ENCODE assay signal across 8 cellular contexts in the genomic region with DNA sequence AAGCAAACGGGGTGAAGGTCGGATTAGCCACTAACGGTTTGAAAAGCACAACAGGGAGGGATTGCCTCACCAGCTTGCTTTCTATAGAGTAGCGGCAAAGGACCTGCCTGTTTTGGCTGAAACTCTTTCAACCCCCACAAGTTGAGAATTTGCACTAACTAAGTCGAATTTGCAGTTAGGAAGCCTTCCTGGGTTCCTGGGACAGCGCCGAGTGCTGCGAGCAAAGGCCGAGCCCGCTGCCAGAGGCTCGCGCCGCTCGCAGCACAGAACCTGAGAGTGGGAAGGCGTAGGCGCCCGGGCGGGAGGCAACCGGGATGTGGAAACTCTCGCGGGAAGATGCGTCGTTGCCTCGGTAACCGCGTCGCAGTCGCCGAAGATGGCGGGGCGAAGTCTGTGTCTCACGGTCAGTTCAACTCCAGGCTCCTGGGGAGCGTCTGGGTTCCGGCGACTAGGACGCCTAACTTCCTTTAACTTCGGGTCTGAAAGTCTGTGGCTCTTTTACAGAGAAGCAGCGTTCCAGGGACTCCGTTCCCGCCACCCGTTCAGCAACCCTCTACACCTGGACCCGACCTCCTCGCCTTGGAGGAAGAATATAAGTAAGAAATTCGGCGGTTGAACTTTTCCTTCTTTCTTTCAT. TPM values are rescaled to one million over a fixed set of nuclear protein-coding genes. Genes with fewer than 3 reads are reported as not detected.
DNase-seq lines count a peak whose midpoint lies in the region; ATAC-seq, FAIRE-seq and TF ChIP-seq lines count a peak whose summit lies in the region.

TSS of gene TEX9 (plus strand) at position 352 of the 637 bp plus-strand sequence. CDS start at position 377, 25 bp downstream.

- no peaks in the 10 kb centered on the region for H3K27me3 ChIP-seq in rectal smooth muscle tissue (ENCODE audit: control insufficient read depth, insufficient read depth, low read length)
- H3K27me3 ChIP-seq in aorta (ENCODE audit: control insufficient read depth in 1 of 2, insufficient read depth in 2 of 2, low read length in 1 of 2) = no peaks in the 10 kb centered on the region

- H3K27ac ChIP-seq in rectal smooth muscle tissue (ENCODE audit: low read depth, low read length) (peak within 1 kb of the TSS; percentile 69), aorta (ENCODE audit: low read depth in 1 of 2, low read length in 2 of 2) (peak within 1 kb of the TSS in 1 of 2 donors; percentile 10)

- H3K36me3 ChIP-seq in rectal smooth muscle tissue (ENCODE audit: control insufficient read depth, insufficient read depth, low read length) = no peaks in the 10 kb centered on the region
- H3K36me3 ChIP-seq in aorta (ENCODE audit: control insufficient read depth in 1 of 2, insufficient read depth in 2 of 2, low read length in 1 of 2) = no peaks in the 10 kb centered on the region

- peak within 1 kb of the TSS; percentile 75 for H3K9ac ChIP-seq in rectal smooth muscle tissue (ENCODE audit: low read length)

- TF ChIP-seq POLR2A in GM12891 (IDR thresholded peaks at IDR 0.05; ENCODE audit: low read depth, low read length) = peak; percentile 81

- H3K4me1 ChIP-seq in rectal smooth muscle tissue (ENCODE audit: control insufficient read depth, insufficient read depth, low read length) (no peaks in the 10 kb centered on the region), aorta (ENCODE audit: control insufficient read depth in 1 of 2, insufficient read depth in 2 of 2, low read length in 2 of 2) (no peaks in the 10 kb centered on the region)

- H3K4me3 ChIP-seq in rectal smooth muscle tissue (ENCODE audit: low read length) (peak within 1 kb of the TSS; percentile 80), aorta (ENCODE audit: low read length in 2 of 2) (peak within 1 kb of the TSS; percentile 67 to 81)

- FAIRE-seq in GM12891 (lab: Jason Lieb, UNC) = peak; percentile 96

- WGBS in aorta, 2 donors = 0 to 1% methylated on average over 45 of the region's 45 CpGs

- ATAC-seq in HG02642 (IDR thresholded peaks at IDR 0.05; ENCODE audit: poor library complexity, unreplicated experiment) = peak; percentile 96
- peak; percentile 96 for ATAC-seq in aorta (ENCODE audit: low FRiP score)

- intact Hi-C loops in aorta (cut with DNase I) = no loop called here

- DNase-seq in GM12891 (ENCODE audit: insufficient read length, low spot score) (peak; percentile 58), NCI-H1092 treated with DMSO at 0.1 percent for 48 hours (lab: John Stamatoyannopoulos, UW) (peak; percentile 76), T follicular helper cell (ENCODE audit: low read depth) (peak; percentile 39), anterior cingulate cortex (lab: John Stamatoyannopoulos, UW) (peak in 57 of 58 donors; percentile 14 to 90 (median 62)), hepatic stellate cell (ENCODE audit: low spot score) (peak; percentile 79), aorta (peak; percentile 93 to 95)

- no peaks in the 10 kb centered on the region for H3K9me3 ChIP-seq in aorta (ENCODE audit: control insufficient read depth, low read length)

TF ChIP-seq in GM12891, 5 proteins besides CTCF, POLR2A, EP300 and RAD21:
- TF ChIP-seq PAX5 (IDR thresholded peaks at IDR 0.05; ENCODE audit: insufficient read depth, low read length, severe bottlenecking) (no peak), TAF1 (IDR thresholded peaks at IDR 0.05; ENCODE audit: low read depth, low read length) (peak; percentile 78), POLR2AphosphoS5 (IDR thresholded peaks at IDR 0.05; ENCODE audit: low read depth, low read length) (peak; percentile 85)
TF ChIP-seq in GM12891: peak in this region for 2.

RNA-seq across cellular contexts. Expression of gene TEX9, which starts in this region (rescaled TPM):
- 12.9 TPM for polyA plus RNA-seq in GM12891 (2012; ENCODE audit: low read depth, missing spikeins)
- total RNA-seq in aorta = 1 to 10 TPM; 3.9 to 5.7 TPM
- 1 to 10 TPM; 5.4 to 6.5 TPM for polyA plus RNA-seq in aorta

Comparison
In these comparisons a context has a peak if more than half of its experiments do, and no peak if none do; other contexts are left out.
1. DNase-seq: peak in every context shown above with its lines; median percentile 94 in aorta; 79 in hepatic stellate cell; 76 in NCI-H1092 treated with DMSO at 0.1 percent for 48 hours; 62 in anterior cingulate cortex; 58 in GM12891; 39 in T follicular helper cell.